Comparison of ENCODE assay signal across 11 cellular contexts in genomic region chr2:237569041-237569440, GRCh38. TPM values are rescaled to one million over a fixed set of nuclear protein-coding genes. Genes with fewer than 3 reads are reported as not detected.
"Had no signal": no experiment of that assay in that cellular context is flagged by ENCODE, and none has a peak within 500 bp of the region (broad histone marks: within the 10 kb centered on the region; RNA-seq: fewer than 3 reads in every experiment).

No MANE protein-coding gene starts in this region.

- ATAC-seq: GM23338 had no signal

- H2AFZ ChIP-seq: GM23338 had no signal

- DNase-seq: H9, HCEC 1CT, HFFc6, IMR-90, KBM-7 had no signal

- FAIRE-seq: H1, H54, HTR-8/SVneo had no signal

- H3K9ac ChIP-seq: KMS-11 had no signal

- H3K4me3 ChIP-seq: GM23338 had no signal

- H3K27ac ChIP-seq: KMS-11 had no signal

- H3K4me2 ChIP-seq: GM23338, KMS-11 had no signal

RNA-seq across cellular contexts. Expression of gene PRLH, which starts 2.7 kb away (rescaled TPM):
- total RNA-seq: GM23338, H1, H9, HFFc6, HT-29, IMR-90 had no signal
- polyA plus RNA-seq: GM23338, H1, IMR-90 had no signal

RNA-seq across cellular contexts. Expression of gene RAB17, which starts 21.5 kb away (rescaled TPM):
- total RNA-seq: IMR-90 had no signal
